In the genomic region with DNA sequence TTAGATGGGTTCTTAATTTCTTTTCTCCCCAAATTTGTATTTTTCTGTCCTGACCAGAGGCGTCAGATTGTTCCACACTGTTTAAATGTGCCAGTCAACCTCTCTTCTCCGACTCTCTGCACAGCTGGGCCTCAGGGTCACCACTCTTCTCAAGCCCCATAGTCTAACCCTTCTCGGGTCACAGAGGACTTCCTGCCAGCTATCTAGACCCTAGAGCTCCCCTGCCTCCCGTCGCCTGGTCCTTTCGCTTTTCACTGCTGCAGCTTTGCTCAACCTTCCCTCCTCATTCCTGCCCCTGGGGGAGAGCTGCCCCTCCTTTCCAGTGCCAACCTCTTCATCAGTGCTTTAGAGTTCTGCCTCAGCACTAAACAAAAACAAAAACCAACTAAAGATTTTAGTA, we compare ENCODE assay signal across 22 cellular contexts.
DNase-seq lines count a peak whose midpoint lies in the region; ATAC-seq, FAIRE-seq and TF ChIP-seq lines count a peak whose summit lies in the region.
"Had no signal": no experiment of that assay in that cellular context is flagged by ENCODE, and none has a peak within 500 bp of the region (broad histone marks: within the 10 kb centered on the region; RNA-seq: fewer than 3 reads in every experiment).

No MANE protein-coding gene starts in this region.

- peak; percentile 61; the same call in 2 of the 3 replicates for ATAC-seq in DND-41 (ENCODE audit: insufficient read depth, low read depth)
- ATAC-seq in activated CD4-positive, CD25-positive, alpha-beta regulatory T cell treated with anti-CD3 and anti-CD28 coated beads, Interleukin-2, amount 50 U/mL, for 24 hours = no peak

- FAIRE-seq in astrocyte (lab: Jason Lieb, UNC) = no peak

- H2AFZ ChIP-seq in DND-41 (ENCODE audit: low read depth, low read length) = no peak overlapping the region
- no peak overlapping the region for H2AFZ ChIP-seq in astrocyte (ENCODE audit: low read depth, low read length)
- no peak overlapping the region for H2AFZ ChIP-seq in neural progenitor cell (replicated peaks)
- H2AFZ ChIP-seq: GM23248 had no signal

- H3K9me3 ChIP-seq in DND-41 (ENCODE audit: insufficient read depth, low read length, severe bottlenecking) (no peaks in the 10 kb centered on the region), astrocyte (ENCODE audit: insufficient read depth, low read depth, low read length) (no peaks in the 10 kb centered on the region), neural progenitor cell (ENCODE audit: low read depth) (no peaks in the 10 kb centered on the region), Caco-2 (no peaks in the 10 kb centered on the region)
- H3K9me3 ChIP-seq: MG63 had no signal

- H3K27me3 Mint-ChIP-seq in astrocyte (ENCODE audit: low read depth, unreplicated experiment) (no peaks in the 10 kb centered on the region), neural progenitor cell (ENCODE audit: insufficient read depth, low read depth) (no peaks in the 10 kb centered on the region), Caco-2 (ENCODE audit: insufficient read depth, unreplicated experiment) (no peaks in the 10 kb centered on the region)
- H3K27me3 Mint-ChIP-seq: CD4-positive, CD25-positive, alpha-beta regulatory T cell had no signal

- no peak overlapping the region for H3K4me3 ChIP-seq in DND-41 (ENCODE audit: low read depth in 1 of 2, low read length in 2 of 2)
- H3K4me3 ChIP-seq in astrocyte (ENCODE audit: insufficient read depth, low read depth, low read length) = no peak overlapping the region
- no peak overlapping the region for H3K4me3 ChIP-seq in neural progenitor cell
- no peak overlapping the region for H3K4me3 ChIP-seq in Caco-2 (ENCODE audit: low read depth, low read length)
- H3K4me3 ChIP-seq: BLaER1, GM23248, MG63 had no signal

- H3K79me2 ChIP-seq in DND-41 (ENCODE audit: insufficient read depth, low read length) (no peaks in the 10 kb centered on the region), astrocyte (ENCODE audit: insufficient read depth, low read length) (no peaks in the 10 kb centered on the region), neural progenitor cell (ENCODE audit: low read depth) (no peaks in the 10 kb centered on the region)

- no peak overlapping the region for H3K27ac Mint-ChIP-seq in astrocyte (ENCODE audit: unreplicated experiment)
- H3K27ac Mint-ChIP-seq in neural progenitor cell = peak overlapping the region; percentile 27
- H3K27ac Mint-ChIP-seq in Caco-2 (ENCODE audit: unreplicated experiment) = no peak overlapping the region

- no peaks in the 10 kb centered on the region for H3K27me3 ChIP-seq in DND-41 (ENCODE audit: insufficient read depth, low read length, poor library complexity)
- H3K27me3 ChIP-seq in astrocyte (ENCODE audit: insufficient read depth, low read length) = no peaks in the 10 kb centered on the region
- no peaks in the 10 kb centered on the region for H3K27me3 ChIP-seq in neural progenitor cell
- no peaks in the 10 kb centered on the region for H3K27me3 ChIP-seq in Caco-2 (replicated peaks; ENCODE audit: control insufficient read depth, insufficient read depth, low read length)
- H3K27me3 ChIP-seq: BLaER1, MG63 had no signal

- intact Hi-C loops in Caco-2 (cut with micrococcal nuclease; ENCODE audit: unreplicated experiment) = no loop called here

- peaks cover 1% of the 10 kb centered on the region for H3K9me3 Mint-ChIP-seq in astrocyte (ENCODE audit: unreplicated experiment)
- H3K9me3 Mint-ChIP-seq in neural progenitor cell = peaks cover 13% of the 10 kb centered on the region
- H3K9me3 Mint-ChIP-seq in Caco-2 (ENCODE audit: unreplicated experiment) = no peaks in the 10 kb centered on the region

- CTCF ChIA-PET in Caco-2 (lab: Charles Lee) = no interaction called here

- H3K4me3 Mint-ChIP-seq in astrocyte (ENCODE audit: unreplicated experiment) (peak overlapping the region; percentile 9), neural progenitor cell (no peak overlapping the region), Caco-2 (ENCODE audit: unreplicated experiment) (no peak overlapping the region)
- H3K4me3 Mint-ChIP-seq: CD4-positive, CD25-positive, alpha-beta regulatory T cell had no signal

- no peak overlapping the region for H3K4me2 ChIP-seq in DND-41 (ENCODE audit: insufficient read depth, low read length)
- H3K4me2 ChIP-seq in astrocyte (ENCODE audit: low read length) = no peak overlapping the region
- no peak overlapping the region for H3K4me2 ChIP-seq in neural progenitor cell
- H3K4me2 ChIP-seq: BLaER1 had no signal

- H3K4me1 ChIP-seq in DND-41 (ENCODE audit: insufficient read depth, low read length) = no peaks in the 10 kb centered on the region
- H3K4me1 ChIP-seq in astrocyte (ENCODE audit: insufficient read depth, low read length) = no peaks in the 10 kb centered on the region
- H3K4me1 ChIP-seq in neural progenitor cell = peaks cover 7% of the 10 kb centered on the region
- H3K4me1 ChIP-seq in Caco-2 = no peaks in the 10 kb centered on the region
- H3K4me1 ChIP-seq: BLaER1 had no signal

- H3K4me1 Mint-ChIP-seq in astrocyte (ENCODE audit: low read depth, unreplicated experiment) (peaks cover 1% of the 10 kb centered on the region), neural progenitor cell (peaks cover 16% of the 10 kb centered on the region), Caco-2 (ENCODE audit: low read depth, unreplicated experiment) (no peaks in the 10 kb centered on the region)

- H3F3A ChIP-seq in neural progenitor cell (ENCODE audit: low read depth) = no peaks in the 10 kb centered on the region

- H3K9ac ChIP-seq in DND-41 (ENCODE audit: low read depth, low read length) (no peak overlapping the region), astrocyte (ENCODE audit: low read length) (no peak overlapping the region), neural progenitor cell (no peak overlapping the region)
- H3K9ac ChIP-seq: BLaER1, GM23248 had no signal

- TF ChIP-seq CTCF in DND-41 (IDR thresholded peaks at IDR 0.05; ENCODE audit: borderline replicate concordance, extremely low read depth, low read length, poor library complexity, severe bottlenecking) (no peak), astrocyte (IDR thresholded peaks at IDR 0.05; ENCODE audit: insufficient read depth, low read depth, low read length) (no peak), neural progenitor cell (IDR thresholded peaks at IDR 0.05) (no peak), Caco-2 (IDR thresholded peaks at IDR 0.05; ENCODE audit: insufficient read depth in 1 of 2, low read depth in 1 of 2, low read length in 1 of 2, severe bottlenecking in 1 of 2, unreplicated experiment in 1 of 2) (no peak)

- no peak overlapping the region for H3K27ac ChIP-seq in DND-41 (ENCODE audit: low read length)
- no peak overlapping the region for H3K27ac ChIP-seq in astrocyte (ENCODE audit: low read depth, low read length)
- no peak overlapping the region for H3K27ac ChIP-seq in neural progenitor cell
- H3K27ac ChIP-seq: BLaER1, GM23248, RWPE1 had no signal

- BruUV-seq in Caco-2 (replicated peaks; lab: Mats Ljungman, UMichigan) = no TSS peak

- DNase-seq in DND-41 (peak; percentile 14), astrocyte (ENCODE audit: low read depth) (no peak), iPS-NIHi7 (ENCODE audit: extremely low spot score) (peak; percentile 11), neural progenitor cell (ENCODE audit: low spot score) (peak; percentile 5), activated T-cell treated with anti-CD3 and anti-CD28 coated beads for 4 hours (no peak), Caco-2 (no peak)
- DNase-seq: CD4-positive, CD25-positive, alpha-beta regulatory T cell; DMS53; GM23248; HCEC 1CT; IMR-90; KG1; MG63; NCI-H2029; NCI-H446; NCI-H524 treated with DMSO at 0.1 percent for 48 hours; NCI-H774; NK-92 treated with Interleukin-12 subunit alpha and Interleukin-12 subunit beta, amount 100 ng/mL, for 24 hours; SHP77 had no signal

- POLR2A ChIA-PET in Caco-2 (lab: Charles Lee) = no interaction called here

- H4K20me1 ChIP-seq in DND-41 (ENCODE audit: insufficient read depth, low read length) = no peaks in the 10 kb centered on the region
- peaks cover 3% of the 10 kb centered on the region for H4K20me1 ChIP-seq in astrocyte (ENCODE audit: insufficient read depth, low read length)
- H4K20me1 ChIP-seq in neural progenitor cell (ENCODE audit: low read depth) = no peaks in the 10 kb centered on the region
- H4K20me1 ChIP-seq: BLaER1 had no signal

- peaks cover 3% of the 10 kb centered on the region for H3K36me3 Mint-ChIP-seq in astrocyte (ENCODE audit: low read depth, unreplicated experiment)
- peaks cover 8% of the 10 kb centered on the region for H3K36me3 Mint-ChIP-seq in neural progenitor cell
- H3K36me3 Mint-ChIP-seq in Caco-2 (ENCODE audit: insufficient read depth, unreplicated experiment) = no peaks in the 10 kb centered on the region

- 0 out of 2 replicates have a peak, but pooled peaks cover 5% of the 10 kb centered on the region for H3K36me3 ChIP-seq in DND-41 (ENCODE audit: insufficient read depth, low read length)
- H3K36me3 ChIP-seq in astrocyte (ENCODE audit: insufficient read depth, low read length) = no peaks in the 10 kb centered on the region
- H3K36me3 ChIP-seq in neural progenitor cell = no peaks in the 10 kb centered on the region
- no peaks in the 10 kb centered on the region for H3K36me3 ChIP-seq in Caco-2 (ENCODE audit: control insufficient read depth, insufficient read depth, low read length)
- H3K36me3 ChIP-seq: MG63 had no signal

Comparison
In these comparisons a context has a peak if more than half of its experiments do, and no peak if none do; other contexts are left out.
1. DNase-seq: peak in DND-41 (single experiment), iPS-NIHi7 (single experiment) and neural progenitor cell (single experiment); none in astrocyte (single experiment), activated T-cell treated with anti-CD3 and anti-CD28 coated beads for 4 hours (single experiment) and Caco-2 (0 of 2).